In genomic region chrX:25004040-25004439, GRCh38 we compare ENCODE assay signal across 25 cellular contexts. TPM values are rescaled to one million over a fixed set of nuclear protein-coding genes. Genes with fewer than 3 reads are reported as not detected.
DNase-seq lines count a peak whose midpoint lies in the region; ATAC-seq and TF ChIP-seq lines count a peak whose summit lies in the region.
"Had no signal": no experiment of that assay in that cellular context is flagged by ENCODE, and none has a peak within 500 bp of the region (broad histone marks: within the 10 kb centered on the region; RNA-seq: fewer than 3 reads in every experiment).

No MANE protein-coding gene starts in this region.

- H3K4me3 Mint-ChIP-seq in activated T-cell treated with anti-CD3 and anti-CD28 coated beads, Interleukin-2, amount 50 U/mL, for 72 hours, result peak overlapping the region; percentile 76 to 78
- no peak overlapping the region for H3K4me3 Mint-ChIP-seq in activated T-cell treated with anti-CD3 and anti-CD28 coated beads, Interleukin-2, amount 50 U/mL, for 4 hours
- peak overlapping the region; percentile 19 for H3K4me3 Mint-ChIP-seq in activated B cell treated with CpG ODN at 0.5 μM for 24 hours
- H3K4me3 Mint-ChIP-seq in stimulated activated naive B cell treated with anti-CD40 and anti-IgM and Interleukin-4, amounts not matched to agents 10 μg/mL and 1 μg/mL and 100 μg/mL, for 72 hours, result peak overlapping the region; percentile 27 to 65
- no peak overlapping the region for H3K4me3 Mint-ChIP-seq in activated CD8-positive, alpha-beta T cell treated with anti-CD3 and anti-CD28 coated beads for 36 hours
- no peak overlapping the region for H3K4me3 Mint-ChIP-seq in CD4-positive, alpha-beta T cell

- no peak overlapping the region for H2BK12ac ChIP-seq in mesenchymal stem cell (ENCODE audit: low read length in 2 of 2)

- no peak overlapping the region for H2AK5ac ChIP-seq in mesenchymal stem cell (ENCODE audit: low read length, severe bottlenecking)

- H3K27me3 Mint-ChIP-seq in activated T-cell treated with anti-CD3 and anti-CD28 coated beads, Interleukin-2, amount 50 U/mL, for 72 hours (ENCODE audit: low read depth), result peaks cover 55% of the 10 kb centered on the region
- peaks cover 42% of the 10 kb centered on the region for H3K27me3 Mint-ChIP-seq in activated T-cell treated with anti-CD3 and anti-CD28 coated beads, Interleukin-2, amount 50 U/mL, for 4 hours (ENCODE audit: low read depth)
- H3K27me3 Mint-ChIP-seq in activated B cell treated with CpG ODN at 0.5 μM for 24 hours, result peaks cover 24% of the 10 kb centered on the region
- peaks cover 51 to 57% of the 10 kb centered on the region in 2 donors for H3K27me3 Mint-ChIP-seq in stimulated activated naive B cell treated with anti-CD40 and anti-IgM and Interleukin-4, amounts not matched to agents 10 μg/mL and 1 μg/mL and 100 μg/mL, for 72 hours
- H3K27me3 Mint-ChIP-seq in activated CD8-positive, alpha-beta T cell treated with anti-CD3 and anti-CD28 coated beads for 36 hours, result peaks cover 43% of the 10 kb centered on the region
- H3K27me3 Mint-ChIP-seq in CD4-positive, alpha-beta T cell, result peaks cover 46% of the 10 kb centered on the region

- peak overlapping the region; percentile 27 for H3K4me2 ChIP-seq in mesenchymal stem cell (ENCODE audit: low read length, poor library complexity, severe bottlenecking)
- H3K4me2 ChIP-seq: PC-9 had no signal

- DNase-seq in activated T-cell treated with anti-CD3 and anti-CD28 coated beads, Interleukin-2, amount 50 U/mL, for 72 hours, result no peak
- no peak for DNase-seq in activated T-cell treated with anti-CD3 and anti-CD28 coated beads, Interleukin-2, amount 50 U/mL, for 4 hours
- DNase-seq in activated B cell treated with CpG ODN at 0.5 μM for 24 hours (no peak), mesenchymal stem cell (no peak), iPS-NIHi11 (ENCODE audit: low spot score) (no peak)
- DNase-seq in stimulated activated naive B cell treated with anti-CD40 and anti-IgM and Interleukin-4, amounts not matched to agents 10 μg/mL and 1 μg/mL and 100 μg/mL, for 72 hours, result no peak
- no peak for DNase-seq in activated CD8-positive, alpha-beta T cell treated with anti-CD3 and anti-CD28 coated beads for 36 hours
- no peak for DNase-seq in CD4-positive, alpha-beta T cell
- DNase-seq: CD4-positive, CD25-positive, alpha-beta regulatory T cell; DMS79 treated with DMSO at 0.1 percent for 48 hours; KG1; naive thymus-derived CD8-positive, alpha-beta T cell; NCI-H187; NCI-H2227 treated with DMSO at 0.1 percent for 48 hours; PC-9; SJCRH30; T-helper 9 cell had no signal

- H3K9ac ChIP-seq in mesenchymal stem cell (ENCODE audit: low read length), result no peak overlapping the region

- H2BK5ac ChIP-seq in mesenchymal stem cell (ENCODE audit: low read depth, low read length, poor library complexity, severe bottlenecking), result no peak overlapping the region

- H3K27ac Mint-ChIP-seq in activated T-cell treated with anti-CD3 and anti-CD28 coated beads, Interleukin-2, amount 50 U/mL, for 72 hours, result peak overlapping the region; percentile 92
- no peak overlapping the region for H3K27ac Mint-ChIP-seq in activated B cell treated with CpG ODN at 0.5 μM for 24 hours
- H3K27ac Mint-ChIP-seq in stimulated activated naive B cell treated with anti-CD40 and anti-IgM and Interleukin-4, amounts not matched to agents 10 μg/mL and 1 μg/mL and 100 μg/mL, for 72 hours, result peak overlapping the region; percentile 81
- no peak overlapping the region for H3K27ac Mint-ChIP-seq in activated CD8-positive, alpha-beta T cell treated with anti-CD3 and anti-CD28 coated beads for 36 hours
- H3K27ac Mint-ChIP-seq in CD4-positive, alpha-beta T cell, result no peak overlapping the region
- H3K27ac Mint-ChIP-seq: CD4-positive, CD25-positive, alpha-beta regulatory T cell had no signal

- no peak overlapping the region for H2AFZ ChIP-seq in mesenchymal stem cell (ENCODE audit: low read depth, low read length)
- H2AFZ ChIP-seq: PC-9 had no signal

- WGBS in mesenchymal stem cell, result 0% methylated on average over 10 of the region's 10 CpGs

- intact Hi-C loops in activated B cell treated with CpG ODN at 0.5 μM for 24 hours (cut with micrococcal nuclease), result no loop called here
- intact Hi-C loops in activated CD8-positive, alpha-beta T cell treated with anti-CD3 and anti-CD28 coated beads for 36 hours (cut with micrococcal nuclease), result no loop called here
- intact Hi-C loops in CD4-positive, alpha-beta T cell (cut with DNase I, micrococcal nuclease), result no loop called here

- H3K27me3 ChIP-seq in mesenchymal stem cell (ENCODE audit: control insufficient read depth in 1 of 2, insufficient read depth in 1 of 2, low read length in 2 of 2), result peaks cover 48 to 80% of the 10 kb centered on the region in 2 experiments
- peaks cover 35% of the 10 kb centered on the region for H3K27me3 ChIP-seq in CD4-positive, alpha-beta T cell (ENCODE audit: control insufficient read depth, insufficient read depth, low read length)
- H3K27me3 ChIP-seq: SJCRH30 had no signal

- H3K23ac ChIP-seq in mesenchymal stem cell (ENCODE audit: low read length in 2 of 2), result no peak overlapping the region

- H3K79me1 ChIP-seq in mesenchymal stem cell (replicated peaks; ENCODE audit: low read length, poor library complexity, severe bottlenecking), result no peaks in the 10 kb centered on the region

- no peak overlapping the region for H4K91ac ChIP-seq in mesenchymal stem cell (ENCODE audit: low read length)

- no peaks in the 10 kb centered on the region for H3K9me3 Mint-ChIP-seq in activated T-cell treated with anti-CD3 and anti-CD28 coated beads, Interleukin-2, amount 50 U/mL, for 72 hours
- H3K9me3 Mint-ChIP-seq in activated T-cell treated with anti-CD3 and anti-CD28 coated beads, Interleukin-2, amount 50 U/mL, for 4 hours, result no peaks in the 10 kb centered on the region
- no peaks in the 10 kb centered on the region for H3K9me3 Mint-ChIP-seq in activated B cell treated with CpG ODN at 0.5 μM for 24 hours
- no peaks in the 10 kb centered on the region for H3K9me3 Mint-ChIP-seq in stimulated activated naive B cell treated with anti-CD40 and anti-IgM and Interleukin-4, amounts not matched to agents 10 μg/mL and 1 μg/mL and 100 μg/mL, for 72 hours
- H3K9me3 Mint-ChIP-seq in activated CD8-positive, alpha-beta T cell treated with anti-CD3 and anti-CD28 coated beads for 36 hours, result no peaks in the 10 kb centered on the region
- H3K9me3 Mint-ChIP-seq in CD4-positive, alpha-beta T cell, result no peaks in the 10 kb centered on the region

- H3K4me1 ChIP-seq in mesenchymal stem cell (ENCODE audit: control insufficient read depth, insufficient read depth, low read depth, low read length), result peaks cover 30% of the 10 kb centered on the region
- H3K4me1 ChIP-seq: breast epithelium, SJCRH30 had no signal

- no peak for ATAC-seq in activated T-cell treated with anti-CD3 and anti-CD28 coated beads, Interleukin-2, amount 50 U/mL, for 72 hours (replicated peaks in 1 of 2)
- ATAC-seq in activated T-cell treated with anti-CD3 and anti-CD28 coated beads, Interleukin-2, amount 50 U/mL, for 4 hours, result no peak
- no peak for ATAC-seq in activated B cell treated with CpG ODN at 0.5 μM for 24 hours (ENCODE audit: low read depth)
- ATAC-seq in stimulated activated naive B cell treated with anti-CD40 and anti-IgM and Interleukin-4, amounts not matched to agents 10 μg/mL and 1 μg/mL and 100 μg/mL, for 72 hours (replicated peaks), result no peak
- no peak for ATAC-seq in activated CD8-positive, alpha-beta T cell treated with anti-CD3 and anti-CD28 coated beads for 36 hours
- no peak for ATAC-seq in CD4-positive, alpha-beta T cell (ENCODE audit: poor library complexity)
- ATAC-seq: activated CD4-positive, CD25-positive, alpha-beta regulatory T cell treated with anti-CD3 and anti-CD28 coated beads, Interleukin-2, amount 50 U/mL, for 24 hours; naive thymus-derived CD8-positive, alpha-beta T cell had no signal

- H3K4ac ChIP-seq in mesenchymal stem cell (ENCODE audit: low read depth in 1 of 2, low read length in 2 of 2), result no peak overlapping the region

- no peak overlapping the region for H3K18ac ChIP-seq in mesenchymal stem cell (ENCODE audit: low read depth in 1 of 2, low read length in 2 of 2)

- peaks cover 3% of the 10 kb centered on the region for H3K9me3 ChIP-seq in mesenchymal stem cell (ENCODE audit: control insufficient read depth, low read length)
- H3K9me3 ChIP-seq in CD4-positive, alpha-beta T cell (ENCODE audit: control insufficient read depth, low read length), result no peaks in the 10 kb centered on the region
- H3K9me3 ChIP-seq: breast epithelium, SJCRH30, suprapubic skin had no signal

- H3K27ac ChIP-seq in mesenchymal stem cell (ENCODE audit: low read length, poor library complexity, severe bottlenecking), result no peak overlapping the region
- H3K27ac ChIP-seq in CD4-positive, alpha-beta T cell (ENCODE audit: low read depth, low read length), result no peak overlapping the region
- H3K27ac ChIP-seq: breast epithelium, PC-9, SJCRH30, suprapubic skin had no signal

- no peak overlapping the region for H3K14ac ChIP-seq in mesenchymal stem cell (ENCODE audit: low read length in 2 of 2)

- peaks cover 2 to 4% of the 10 kb centered on the region in 2 donors for H3K36me3 Mint-ChIP-seq in activated T-cell treated with anti-CD3 and anti-CD28 coated beads, Interleukin-2, amount 50 U/mL, for 72 hours (ENCODE audit: insufficient read depth in 2 of 2)
- H3K36me3 Mint-ChIP-seq in activated T-cell treated with anti-CD3 and anti-CD28 coated beads, Interleukin-2, amount 50 U/mL, for 4 hours (ENCODE audit: insufficient read depth), result peaks cover 2% of the 10 kb centered on the region
- no peaks in the 10 kb centered on the region for H3K36me3 Mint-ChIP-seq in activated B cell treated with CpG ODN at 0.5 μM for 24 hours (ENCODE audit: low read depth)
- H3K36me3 Mint-ChIP-seq in stimulated activated naive B cell treated with anti-CD40 and anti-IgM and Interleukin-4, amounts not matched to agents 10 μg/mL and 1 μg/mL and 100 μg/mL, for 72 hours, result peaks cover 6 to 24% of the 10 kb centered on the region in 2 donors
- H3K36me3 Mint-ChIP-seq in activated CD8-positive, alpha-beta T cell treated with anti-CD3 and anti-CD28 coated beads for 36 hours (ENCODE audit: low read depth), result no peaks in the 10 kb centered on the region
- no peaks in the 10 kb centered on the region for H3K36me3 Mint-ChIP-seq in CD4-positive, alpha-beta T cell (ENCODE audit: low read depth)

- TF ChIP-seq CTCF in activated B cell treated with CpG ODN at 0.5 μM for 24 hours (IDR thresholded peaks at IDR 0.05), result no peak
- TF ChIP-seq CTCF in activated CD8-positive, alpha-beta T cell treated with anti-CD3 and anti-CD28 coated beads for 36 hours (IDR thresholded peaks at IDR 0.05), result no peak
- no peak for TF ChIP-seq CTCF in CD4-positive, alpha-beta T cell (IDR thresholded peaks at IDR 0.05)

- CTCF ChIA-PET in activated B cell treated with CpG ODN at 0.5 μM for 24 hours (lab: Charles Lee), result no interaction called here
- CTCF ChIA-PET in activated CD8-positive, alpha-beta T cell treated with anti-CD3 and anti-CD28 coated beads for 36 hours (lab: Charles Lee), result no interaction called here
- CTCF ChIA-PET in CD4-positive, alpha-beta T cell (lab: Charles Lee), result no interaction called here

- POLR2A ChIA-PET in activated B cell treated with CpG ODN at 0.5 μM for 24 hours (lab: Charles Lee), result no interaction called here
- POLR2A ChIA-PET in activated CD8-positive, alpha-beta T cell treated with anti-CD3 and anti-CD28 coated beads for 36 hours (lab: Charles Lee), result no interaction called here
- POLR2A ChIA-PET in CD4-positive, alpha-beta T cell (lab: Charles Lee), result no interaction called here

- H4K8ac ChIP-seq in mesenchymal stem cell (ENCODE audit: low read length), result no peak overlapping the region

- no peaks in the 10 kb centered on the region for H3K36me3 ChIP-seq in mesenchymal stem cell (ENCODE audit: control insufficient read depth in 1 of 2, insufficient read depth in 2 of 2, low read depth in 1 of 2, low read length in 2 of 2)
- H3K36me3 ChIP-seq: breast epithelium, SJCRH30, suprapubic skin had no signal

- no peak overlapping the region for H2BK15ac ChIP-seq in mesenchymal stem cell (ENCODE audit: low read depth, poor library complexity, severe bottlenecking)

- H3K4me1 Mint-ChIP-seq in activated T-cell treated with anti-CD3 and anti-CD28 coated beads, Interleukin-2, amount 50 U/mL, for 72 hours (ENCODE audit: low read depth), result peaks cover 23% of the 10 kb centered on the region
- peaks cover 10% of the 10 kb centered on the region for H3K4me1 Mint-ChIP-seq in activated T-cell treated with anti-CD3 and anti-CD28 coated beads, Interleukin-2, amount 50 U/mL, for 4 hours (ENCODE audit: low read depth)
- H3K4me1 Mint-ChIP-seq in activated B cell treated with CpG ODN at 0.5 μM for 24 hours, result peaks cover 19% of the 10 kb centered on the region
- peaks cover 5 to 21% of the 10 kb centered on the region in 2 donors for H3K4me1 Mint-ChIP-seq in stimulated activated naive B cell treated with anti-CD40 and anti-IgM and Interleukin-4, amounts not matched to agents 10 μg/mL and 1 μg/mL and 100 μg/mL, for 72 hours
- H3K4me1 Mint-ChIP-seq in activated CD8-positive, alpha-beta T cell treated with anti-CD3 and anti-CD28 coated beads for 36 hours (ENCODE audit: low read depth), result peaks cover 12% of the 10 kb centered on the region
- peaks cover 12% of the 10 kb centered on the region for H3K4me1 Mint-ChIP-seq in CD4-positive, alpha-beta T cell (ENCODE audit: low read depth)

- no peak overlapping the region for H2BK120ac ChIP-seq in mesenchymal stem cell (ENCODE audit: low read depth, low read length)

- no peak overlapping the region for H3K4me3 ChIP-seq in mesenchymal stem cell (ENCODE audit: insufficient read depth in 1 of 2, low read depth in 1 of 2, low read length in 2 of 2)
- H3K4me3 ChIP-seq: PC-9, SJCRH30 had no signal

RNA-seq across cellular contexts. Expression of gene ARX, which starts 11.7 kb away (rescaled TPM):
- total RNA-seq in activated T-cell treated with anti-CD3 and anti-CD28 coated beads, Interleukin-2, amount 50 U/mL, for 72 hours, result not detected
- not detected for total RNA-seq in activated T-cell treated with anti-CD3 and anti-CD28 coated beads, Interleukin-2, amount 50 U/mL, for 4 hours
- not detected in 2 replicates for total RNA-seq in activated B cell treated with CpG ODN at 0.5 μM for 24 hours
- polyA plus RNA-seq in mesenchymal stem cell (2013, experiment 1 of 2), result not detected
- not detected for polyA plus RNA-seq in mesenchymal stem cell (2013, experiment 2 of 2)
- not detected for total RNA-seq in activated CD8-positive, alpha-beta T cell treated with anti-CD3 and anti-CD28 coated beads for 36 hours
- total RNA-seq in CD4-positive, alpha-beta T cell, result not detected
- total RNA-seq: CD4-positive, CD25-positive, alpha-beta regulatory T cell; dermis blood vessel endothelial cell; kidney epithelial cell; lung microvascular endothelial cell; naive thymus-derived CD8-positive, alpha-beta T cell; PC-9; pulmonary artery endothelial cell; SJCRH30 had no signal
- polyA plus RNA-seq: AG04450; CD4-positive, CD25-positive, alpha-beta regulatory T cell; naive thymus-derived CD8-positive, alpha-beta T cell had no signal

Comparison
In these comparisons a context has a peak if more than half of its experiments do, and no peak if none do; other contexts are left out.
1. H3K4me3 Mint-ChIP-seq: peak in activated T-cell treated with anti-CD3 and anti-CD28 coated beads, Interleukin-2, amount 50 U/mL, for 72 hours (2 of 2), activated B cell treated with CpG ODN at 0.5 μM for 24 hours (single experiment) and stimulated activated naive B cell treated with anti-CD40 and anti-IgM and Interleukin-4, amounts not matched to agents 10 μg/mL and 1 μg/mL and 100 μg/mL, for 72 hours (2 of 2); none in activated T-cell treated with anti-CD3 and anti-CD28 coated beads, Interleukin-2, amount 50 U/mL, for 4 hours (single experiment), activated CD8-positive, alpha-beta T cell treated with anti-CD3 and anti-CD28 coated beads for 36 hours (single experiment) and CD4-positive, alpha-beta T cell (single experiment).
2. H3K27ac Mint-ChIP-seq: peak in activated T-cell treated with anti-CD3 and anti-CD28 coated beads, Interleukin-2, amount 50 U/mL, for 72 hours (single experiment) and stimulated activated naive B cell treated with anti-CD40 and anti-IgM and Interleukin-4, amounts not matched to agents 10 μg/mL and 1 μg/mL and 100 μg/mL, for 72 hours (single experiment); none in activated B cell treated with CpG ODN at 0.5 μM for 24 hours (single experiment), activated CD8-positive, alpha-beta T cell treated with anti-CD3 and anti-CD28 coated beads for 36 hours (single experiment) and CD4-positive, alpha-beta T cell (single experiment).